ENCODE assay signal across 12 cellular contexts in genomic region chr19:1907563-1908363, GRCh38. TPM values are rescaled to one million over a fixed set of nuclear protein-coding genes. Genes with fewer than 3 reads are reported as not detected.
DNase-seq lines count a peak whose midpoint lies in the region; ATAC-seq and TF ChIP-seq lines count a peak whose summit lies in the region.
"Had no signal": no experiment of that assay in that cellular context is flagged by ENCODE, and none has a peak within 500 bp of the region (broad histone marks: within the 10 kb centered on the region; RNA-seq: fewer than 3 reads in every experiment).

No MANE protein-coding gene starts in this region.

- no peak for TF ChIP-seq CTCF in GM12865 (IDR thresholded peaks at IDR 0.05; ENCODE audit: insufficient read depth, low read depth, low read length, missing control alignments)
- no peak for TF ChIP-seq CTCF in body of pancreas (IDR thresholded peaks at IDR 0.05)
- TF ChIP-seq CTCF in BE2C (IDR thresholded peaks at IDR 0.05; ENCODE audit: low read depth, low read length): no peak

- 15 to 33% methylated on average over 7 to 40 of the region's 43 CpGs for whole genome bisulfite sequencing in body of pancreas, 2 donors

- peak; percentile 31 to 67 (median 64) for TF ChIP-seq POLR2A in body of pancreas (IDR thresholded peaks at IDR 0.05)

- H3K27ac ChIP-seq in body of pancreas: peak overlapping the region; percentile 87 to 97 (median 92)
- peak overlapping the region; percentile 51 for H3K27ac ChIP-seq in skeletal muscle tissue (ENCODE audit: low read depth, low read length)

- H3K9me3 ChIP-seq in body of pancreas (no peaks in the 10 kb centered on the region), skeletal muscle tissue (ENCODE audit: control insufficient read depth in 3 of 3, low read length in 3 of 3) (no peaks in the 10 kb centered on the region), BE2C (no peaks in the 10 kb centered on the region)
- H3K9me3 ChIP-seq: right lobe of liver had no signal

- H3K4me1 ChIP-seq in body of pancreas (peaks cover 66% of the 10 kb centered on the region), skeletal muscle tissue (ENCODE audit: control insufficient read depth in 3 of 3, insufficient read depth in 3 of 3, low read length in 3 of 3) (peaks cover 12 to 37% (median 14%) of the 10 kb centered on the region in 3 donors), BE2C (peaks cover 9% of the 10 kb centered on the region)

- H3K9ac ChIP-seq in skeletal muscle tissue (ENCODE audit: low read depth in 1 of 3, low read length in 3 of 3): peak overlapping the region in 1 of 3 donors; percentile 23

- no peaks in the 10 kb centered on the region for H3K27me3 ChIP-seq in body of pancreas
- no peaks in the 10 kb centered on the region for H3K27me3 ChIP-seq in skeletal muscle tissue (ENCODE audit: control insufficient read depth in 3 of 3, insufficient read depth in 3 of 3, low read length in 3 of 3)
- H3K27me3 ChIP-seq in BE2C: no peaks in the 10 kb centered on the region
- H3K27me3 ChIP-seq: right lobe of liver had no signal

- DNase-seq in GM12865 (ENCODE audit: low read depth) (peak; percentile 1), body of pancreas (peak; percentile 67 to 85 (median 74)), left colon (peak; percentile 76 to 81), BE2C (no peak)
- DNase-seq in activated naive CD4-positive, alpha-beta T cell treated with anti-CD3 and anti-CD28 coated beads, Interleukin-2, amount 50 U/mL, for 16 hours: no peak
- DNase-seq in stimulated activated CD4-positive, alpha-beta T cell treated with anti-CD3 and anti-CD28 coated beads, Interleukin-4, amount 100 ng/mL, for 4 hours: no peak
- DNase-seq: activated CD4-positive, CD25-positive, alpha-beta regulatory T cell treated with anti-CD3 and anti-CD28 coated beads, Interleukin-2, amount 50 U/mL, for 72 hours; activated naive CD4-positive, alpha-beta T cell had no signal

- intact Hi-C loops in body of pancreas (cut with DNase I) (no loop called here), left colon (cut with DNase I, micrococcal nuclease) (no loop called here)

- H3K4me3 ChIP-seq in GM12865 (ENCODE audit: low read depth, low read length) (no peak overlapping the region), body of pancreas (no peak overlapping the region), skeletal muscle tissue (ENCODE audit: low read length in 3 of 3) (no peak overlapping the region), BE2C (ENCODE audit: low read depth, low read length) (no peak overlapping the region)
- H3K4me3 ChIP-seq: right lobe of liver had no signal

- ATAC-seq in body of pancreas: peak; percentile 33
- peak; percentile 62 for ATAC-seq in left colon
- no peak for ATAC-seq in HG02610 (IDR thresholded peaks at IDR 0.05; ENCODE audit: unreplicated experiment)
- ATAC-seq: Right ventricle myocardium inferior had no signal

- peaks cover 0 to 1% of the 10 kb centered on the region in 2 donors for H3K36me3 ChIP-seq in body of pancreas (replicated peaks in 1 of 2; ENCODE audit: insufficient read depth in 1 of 2, low read depth in 2 of 2)
- H3K36me3 ChIP-seq in skeletal muscle tissue (ENCODE audit: control insufficient read depth in 3 of 3, insufficient read depth in 3 of 3, low read length in 3 of 3): peaks cover 0 to 2% (median 0%) of the 10 kb centered on the region in 3 donors
- peaks cover 30% of the 10 kb centered on the region for H3K36me3 ChIP-seq in BE2C
- H3K36me3 ChIP-seq: right lobe of liver had no signal

RNA-seq across cellular contexts. Expression of gene ADAT3, which starts 2.6 kb away (rescaled TPM):
- 10 to 100 TPM; 10.5 to 13.7 TPM for total RNA-seq in body of pancreas
- total RNA-seq in left colon: 10 to 100 TPM; 19.1 to 29.1 TPM
- 1.0 TPM for total RNA-seq in skeletal muscle tissue
- 51.0 TPM for polyA plus RNA-seq in BE2C (2012; ENCODE audit: insufficient read depth, insufficient read length, low read depth)

RNA-seq across cellular contexts. Expression of gene SCAMP4, which starts 2.6 kb away (rescaled TPM):
- total RNA-seq in body of pancreas (10 to 100 TPM; 37.6 to 67.2 TPM), left colon (10 to 100 TPM; 56.3 to 76.5 TPM), skeletal muscle tissue (8.9 TPM)
- 23.2 TPM for polyA plus RNA-seq in BE2C (2012; ENCODE audit: insufficient read depth, insufficient read length, low read depth)

RNA-seq across cellular contexts. Expression of gene ABHD17A, which starts 22.5 kb away (rescaled TPM):
- total RNA-seq in body of pancreas (100 to 1,000 TPM in 1 of 2 donors, 10 to 100 TPM in 1; 56.8 to 100 TPM), left colon (10 to 100 TPM; 61.5 to 63.5 TPM), skeletal muscle tissue (52.7 TPM)
- polyA plus RNA-seq in BE2C (2012; ENCODE audit: insufficient read depth, insufficient read length, low read depth): 324 TPM

RNA-seq across cellular contexts. Expression of gene CSNK1G2, which starts 33.2 kb away (rescaled TPM):
- total RNA-seq in body of pancreas (10 to 100 TPM; 35.3 to 65.6 TPM), left colon (10 to 100 TPM; 51.4 to 74.1 TPM), skeletal muscle tissue (24.0 TPM)
- 219 TPM for polyA plus RNA-seq in BE2C (2012; ENCODE audit: insufficient read depth, insufficient read length, low read depth)

RNA-seq across cellular contexts. Expression of gene KLF16, which starts 44.4 kb away (rescaled TPM):
- total RNA-seq in body of pancreas (1 to 10 TPM; 2.3 to 3.6 TPM), left colon (10 to 100 TPM; 30.6 to 35.9 TPM), skeletal muscle tissue (2.6 TPM)
- polyA plus RNA-seq in BE2C (2012; ENCODE audit: insufficient read depth, insufficient read length, low read depth): 112 TPM

Comparison
In these comparisons a context has a peak if more than half of its experiments do, and no peak if none do; other contexts are left out.
1. DNase-seq: peak in GM12865 (single experiment), body of pancreas (4 of 4) and left colon (2 of 2); none in activated naive CD4-positive, alpha-beta T cell treated with anti-CD3 and anti-CD28 coated beads, Interleukin-2, amount 50 U/mL, for 16 hours (single experiment), stimulated activated CD4-positive, alpha-beta T cell treated with anti-CD3 and anti-CD28 coated beads, Interleukin-4, amount 100 ng/mL, for 4 hours (0 of 2) and BE2C (single experiment).